ENCODE assay signal across 33 cellular contexts in the genomic region with DNA sequence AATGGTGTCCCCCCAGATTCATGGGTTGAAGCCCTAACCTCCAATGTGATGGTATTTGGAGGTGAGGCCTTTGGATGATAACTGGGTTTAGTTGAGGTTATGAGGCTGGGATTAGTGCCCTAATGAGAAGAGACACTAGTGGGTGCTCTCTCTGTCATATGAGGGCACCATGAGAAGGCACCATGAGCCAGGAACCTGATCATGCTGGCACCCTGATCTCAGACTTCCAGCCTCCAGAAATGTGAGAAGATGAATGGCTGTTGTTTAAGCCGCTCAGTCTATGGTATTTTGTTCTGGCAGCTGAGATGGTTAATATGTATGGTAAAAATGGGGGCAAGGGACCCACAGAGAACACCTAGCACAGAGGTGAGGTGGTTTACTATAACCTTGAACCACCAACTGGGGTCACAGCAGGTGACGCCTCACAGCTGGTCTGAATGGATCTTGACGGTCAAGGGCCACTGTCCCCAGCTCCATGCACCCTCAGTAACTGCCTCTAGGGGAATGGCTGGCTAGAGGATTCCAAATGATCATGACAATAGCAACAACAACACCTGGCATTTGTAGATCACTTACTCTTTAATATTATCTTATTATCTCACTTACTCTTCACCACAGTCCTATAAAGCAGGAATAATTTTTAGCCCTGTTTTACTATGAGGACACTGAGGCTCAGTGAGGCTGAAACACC. TPM values are rescaled to one million over a fixed set of nuclear protein-coding genes. Genes with fewer than 3 reads are reported as not detected.
"Had no signal": no experiment of that assay in that cellular context is flagged by ENCODE, and none has a peak within 500 bp of the region (broad histone marks: within the 10 kb centered on the region; RNA-seq: fewer than 3 reads in every experiment).

No MANE protein-coding gene starts in this region.

- FAIRE-seq: endometrium, keratinocyte had no signal

- H3K27me3 ChIP-seq: gastrocnemius medialis, ovary, sigmoid colon, stomach, thyroid gland had no signal

- H3K4me3 ChIP-seq: coronary artery, gastrocnemius medialis, ovary, psoas muscle, sigmoid colon, stomach, thyroid gland had no signal

- H3K4me3 Mint-ChIP-seq: mesothelial cell of epicardium; naive thymus-derived CD4-positive, alpha-beta T cell; stimulated activated effector memory CD8-positive, alpha-beta T cell treated with anti-CD3 and anti-CD28 coated beads, Interleukin-12 subunit alpha, Interleukin-12 subunit beta, amount 100 ng/mL, for 72 hours; type B pancreatic cell had no signal

- H3K27ac ChIP-seq: coronary artery, gastrocnemius medialis, ovary, psoas muscle, sigmoid colon, stomach, thyroid gland had no signal

- H3K36me3 Mint-ChIP-seq: mesothelial cell of epicardium; naive thymus-derived CD4-positive, alpha-beta T cell; stimulated activated effector memory CD8-positive, alpha-beta T cell treated with anti-CD3 and anti-CD28 coated beads, Interleukin-12 subunit alpha, Interleukin-12 subunit beta, amount 100 ng/mL, for 72 hours; type B pancreatic cell had no signal

- H3K27ac Mint-ChIP-seq: mesothelial cell of epicardium; stimulated activated effector memory CD8-positive, alpha-beta T cell treated with anti-CD3 and anti-CD28 coated beads, Interleukin-12 subunit alpha, Interleukin-12 subunit beta, amount 100 ng/mL, for 72 hours; type B pancreatic cell had no signal

- H3K4me1 Mint-ChIP-seq: mesothelial cell of epicardium; naive thymus-derived CD4-positive, alpha-beta T cell; stimulated activated effector memory CD8-positive, alpha-beta T cell treated with anti-CD3 and anti-CD28 coated beads, Interleukin-12 subunit alpha, Interleukin-12 subunit beta, amount 100 ng/mL, for 72 hours had no signal

- H3K4me1 ChIP-seq: gastrocnemius medialis, psoas muscle, sigmoid colon, stomach had no signal

- H3K9me3 ChIP-seq: gastrocnemius medialis, ovary, psoas muscle, sigmoid colon, stomach, thyroid gland had no signal

- DNase-seq: dermis blood vessel endothelial cell; effector memory CD4-positive, alpha-beta T cell; foreskin fibroblast; gastrocnemius medialis; head of caudate nucleus; naive thymus-derived CD4-positive, alpha-beta T cell; occipital lobe; ovary; posterior cingulate gyrus; psoas muscle; right cardiac atrium; sigmoid colon; stimulated activated CD4-positive, alpha-beta T cell treated with anti-CD3 and anti-CD28 coated beads, Interleukin-2, amount 100 ng/mL, for 24 hours; stimulated activated CD4-positive, alpha-beta T cell treated with anti-CD3 and anti-CD28 coated beads, Interleukin-4, amount 100 ng/mL, for 24 hours; stimulated activated naive CD4-positive, alpha-beta T cell treated with Interleukin-2 at 50 U/mL for 16 hours; stomach; thyroid gland had no signal

- H3K36me3 ChIP-seq: gastrocnemius medialis, ovary, sigmoid colon, stomach, thyroid gland had no signal

- H3K9me3 Mint-ChIP-seq: mesothelial cell of epicardium; stimulated activated effector memory CD8-positive, alpha-beta T cell treated with anti-CD3 and anti-CD28 coated beads, Interleukin-12 subunit alpha, Interleukin-12 subunit beta, amount 100 ng/mL, for 72 hours; type B pancreatic cell had no signal

- ATAC-seq: gastrocnemius medialis; naive thymus-derived CD4-positive, alpha-beta T cell; psoas muscle; right cardiac atrium; stimulated activated effector memory CD8-positive, alpha-beta T cell treated with anti-CD3 and anti-CD28 coated beads, Interleukin-12 subunit alpha, Interleukin-12 subunit beta, amount 100 ng/mL, for 72 hours had no signal

RNA-seq across cellular contexts. Expression of a gene that starts 57.1 kb away (rescaled TPM):
- total RNA-seq: dermis blood vessel endothelial cell, gastrocnemius medialis, glomerular endothelial cell, liver, lung microvascular endothelial cell, mesothelial cell of epicardium, occipital lobe, ovary, psoas muscle, renal cortical epithelial cell, right cardiac atrium, sigmoid colon, skeletal muscle tissue, subcutaneous adipose tissue, temporal lobe, thyroid gland, urinary bladder had no signal
- polyA plus RNA-seq: esophagus; keratinocyte; liver; naive thymus-derived CD4-positive, alpha-beta T cell; neural cell; ovary; psoas muscle; right cardiac atrium; stomach; urinary bladder had no signal
